In genomic region chr7:94698275-94698674, GRCh38 we compare ENCODE assay signal across 1 cellular context.
TF ChIP-seq lines count a peak whose summit lies in the region.

No MANE protein-coding gene starts in this region.

TF ChIP-seq in HepG2, 621 proteins besides CTCF, POLR2A, EP300 and RAD21 (continued from another document and continues in another):
- TF ChIP-seq, protein P1, sequence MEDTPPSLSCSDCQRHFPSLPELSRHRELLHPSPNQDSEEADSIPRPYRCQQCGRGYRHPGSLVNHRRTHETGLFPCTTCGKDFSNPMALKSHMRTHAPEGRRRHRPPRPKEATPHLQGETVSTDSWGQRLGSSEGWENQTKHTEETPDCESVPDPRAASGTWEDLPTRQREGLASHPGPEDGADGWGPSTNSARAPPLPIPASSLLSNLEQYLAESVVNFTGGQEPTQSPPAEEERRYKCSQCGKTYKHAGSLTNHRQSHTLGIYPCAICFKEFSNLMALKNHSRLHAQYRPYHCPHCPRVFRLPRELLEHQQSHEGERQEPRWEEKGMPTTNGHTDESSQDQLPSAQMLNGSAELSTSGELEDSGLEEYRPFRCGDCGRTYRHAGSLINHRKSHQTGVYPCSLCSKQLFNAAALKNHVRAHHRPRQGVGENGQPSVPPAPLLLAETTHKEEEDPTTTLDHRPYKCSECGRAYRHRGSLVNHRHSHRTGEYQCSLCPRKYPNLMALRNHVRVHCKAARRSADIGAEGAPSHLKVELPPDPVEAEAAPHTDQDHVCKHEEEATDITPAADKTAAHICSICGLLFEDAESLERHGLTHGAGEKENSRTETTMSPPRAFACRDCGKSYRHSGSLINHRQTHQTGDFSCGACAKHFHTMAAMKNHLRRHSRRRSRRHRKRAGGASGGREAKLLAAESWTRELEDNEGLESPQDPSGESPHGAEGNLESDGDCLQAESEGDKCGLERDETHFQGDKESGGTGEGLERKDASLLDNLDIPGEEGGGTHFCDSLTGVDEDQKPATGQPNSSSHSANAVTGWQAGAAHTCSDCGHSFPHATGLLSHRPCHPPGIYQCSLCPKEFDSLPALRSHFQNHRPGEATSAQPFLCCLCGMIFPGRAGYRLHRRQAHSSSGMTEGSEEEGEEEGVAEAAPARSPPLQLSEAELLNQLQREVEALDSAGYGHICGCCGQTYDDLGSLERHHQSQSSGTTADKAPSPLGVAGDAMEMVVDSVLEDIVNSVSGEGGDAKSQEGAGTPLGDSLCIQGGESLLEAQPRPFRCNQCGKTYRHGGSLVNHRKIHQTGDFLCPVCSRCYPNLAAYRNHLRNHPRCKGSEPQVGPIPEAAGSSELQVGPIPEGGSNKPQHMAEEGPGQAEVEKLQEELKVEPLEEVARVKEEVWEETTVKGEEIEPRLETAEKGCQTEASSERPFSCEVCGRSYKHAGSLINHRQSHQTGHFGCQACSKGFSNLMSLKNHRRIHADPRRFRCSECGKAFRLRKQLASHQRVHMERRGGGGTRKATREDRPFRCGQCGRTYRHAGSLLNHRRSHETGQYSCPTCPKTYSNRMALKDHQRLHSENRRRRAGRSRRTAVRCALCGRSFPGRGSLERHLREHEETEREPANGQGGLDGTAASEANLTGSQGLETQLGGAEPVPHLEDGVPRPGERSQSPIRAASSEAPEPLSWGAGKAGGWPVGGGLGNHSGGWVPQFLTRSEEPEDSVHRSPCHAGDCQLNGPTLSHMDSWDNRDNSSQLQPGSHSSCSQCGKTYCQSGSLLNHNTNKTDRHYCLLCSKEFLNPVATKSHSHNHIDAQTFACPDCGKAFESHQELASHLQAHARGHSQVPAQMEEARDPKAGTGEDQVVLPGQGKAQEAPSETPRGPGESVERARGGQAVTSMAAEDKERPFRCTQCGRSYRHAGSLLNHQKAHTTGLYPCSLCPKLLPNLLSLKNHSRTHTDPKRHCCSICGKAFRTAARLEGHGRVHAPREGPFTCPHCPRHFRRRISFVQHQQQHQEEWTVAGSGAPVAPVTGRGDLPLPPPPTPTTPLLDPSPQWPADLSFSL (CRISPR knock-in tag; IDR thresholded peaks at IDR 0.05): no peak
- TF ChIP-seq MED8 (CRISPR knock-in tag; IDR thresholded peaks at IDR 0.05; ENCODE audit: insufficient replicate concordance) (no peak), ELF3 (CRISPR knock-in tag; IDR thresholded peaks at IDR 0.05) (peak; percentile 84), ZNF547 (CRISPR knock-in tag; IDR thresholded peaks at IDR 0.05) (no peak), TSC22D2 (CRISPR knock-in tag; IDR thresholded peaks at IDR 0.05; ENCODE audit: borderline replicate concordance) (no peak), ZNF362 (CRISPR knock-in tag; IDR thresholded peaks at IDR 0.05; ENCODE audit: borderline replicate concordance) (0 out of 2 replicates have a peak, but pooled peaks have one; percentile 17), ZNF205 (CRISPR knock-in tag; IDR thresholded peaks at IDR 0.05) (no peak), NCOA2 (CRISPR knock-in tag; IDR thresholded peaks at IDR 0.05) (peak; percentile 48; the same call in 1 of the 2 replicates), ZNF20 (CRISPR knock-in tag; IDR thresholded peaks at IDR 0.05) (no peak), RNF2 (conservative IDR thresholded peaks at IDR 0.05; ENCODE audit: low read depth) (no peak), SIX1 (CRISPR knock-in tag; IDR thresholded peaks at IDR 0.05; ENCODE audit: borderline replicate concordance) (peak; percentile 47; the same call in 1 of the 2 replicates), THYN1 (CRISPR knock-in tag; IDR thresholded peaks at IDR 0.05; ENCODE audit: borderline replicate concordance, low read depth) (no peak), MED1 (CRISPR knock-in tag; IDR thresholded peaks at IDR 0.05) (peak; percentile 70), ZSCAN31 (CRISPR knock-in tag; IDR thresholded peaks at IDR 0.05; ENCODE audit: low read depth) (no peak), HIVEP1 (CRISPR knock-in tag; IDR thresholded peaks at IDR 0.05) (no peak), NKX3-1 (CRISPR knock-in tag; IDR thresholded peaks at IDR 0.05) (no peak), ZKSCAN8 (CRISPR knock-in tag; IDR thresholded peaks at IDR 0.05; ENCODE audit: borderline replicate concordance) (peak; percentile 86; the same call in 1 of the 2 replicates), LCORL (IDR thresholded peaks at IDR 0.05) (no peak), LCORL (CRISPR knock-in tag; IDR thresholded peaks at IDR 0.05) (0 out of 2 replicates have a peak, but pooled peaks have one; percentile 15), SOX13 (IDR thresholded peaks at IDR 0.05) (no peak), SOX13 (CRISPR knock-in tag; conservative IDR thresholded peaks at IDR 0.05 in 1 of 2, IDR thresholded peaks at IDR 0.05 in 1 of 2) (peak in 1 of 2 experiments; percentile 66; a peak in 1 of 4 replicates), DPF2 (CRISPR knock-in tag; IDR thresholded peaks at IDR 0.05; ENCODE audit: borderline replicate concordance, low read depth) (peak; percentile 25; the same call in 1 of the 2 replicates), HOXA5 (CRISPR knock-in tag; IDR thresholded peaks at IDR 0.05) (no peak), ZFP90 (CRISPR knock-in tag; IDR thresholded peaks at IDR 0.05; ENCODE audit: borderline replicate concordance) (no peak), ZNF792 (CRISPR knock-in tag; IDR thresholded peaks at IDR 0.05) (0 out of 2 replicates have a peak, but pooled peaks have one; percentile 36), SRSF1 (optimal IDR thresholded peaks at IDR 0.05; ENCODE audit: low read depth, low read length) (no peak), AHDC1 (CRISPR knock-in tag; IDR thresholded peaks at IDR 0.05; ENCODE audit: borderline replicate concordance) (peak; percentile 68; the same call in 1 of the 2 replicates), NR2F6 (IDR thresholded peaks at IDR 0.05) (no peak), NR2F6 (CRISPR knock-in tag; IDR thresholded peaks at IDR 0.05) (0 out of 2 replicates have a peak, but pooled peaks have one; percentile 49), SOX5 (CRISPR knock-in tag; IDR thresholded peaks at IDR 0.05; ENCODE audit: borderline replicate concordance) (peak; percentile 71; the same call in 1 of the 2 replicates)
- TF ChIP-seq, protein P2, sequence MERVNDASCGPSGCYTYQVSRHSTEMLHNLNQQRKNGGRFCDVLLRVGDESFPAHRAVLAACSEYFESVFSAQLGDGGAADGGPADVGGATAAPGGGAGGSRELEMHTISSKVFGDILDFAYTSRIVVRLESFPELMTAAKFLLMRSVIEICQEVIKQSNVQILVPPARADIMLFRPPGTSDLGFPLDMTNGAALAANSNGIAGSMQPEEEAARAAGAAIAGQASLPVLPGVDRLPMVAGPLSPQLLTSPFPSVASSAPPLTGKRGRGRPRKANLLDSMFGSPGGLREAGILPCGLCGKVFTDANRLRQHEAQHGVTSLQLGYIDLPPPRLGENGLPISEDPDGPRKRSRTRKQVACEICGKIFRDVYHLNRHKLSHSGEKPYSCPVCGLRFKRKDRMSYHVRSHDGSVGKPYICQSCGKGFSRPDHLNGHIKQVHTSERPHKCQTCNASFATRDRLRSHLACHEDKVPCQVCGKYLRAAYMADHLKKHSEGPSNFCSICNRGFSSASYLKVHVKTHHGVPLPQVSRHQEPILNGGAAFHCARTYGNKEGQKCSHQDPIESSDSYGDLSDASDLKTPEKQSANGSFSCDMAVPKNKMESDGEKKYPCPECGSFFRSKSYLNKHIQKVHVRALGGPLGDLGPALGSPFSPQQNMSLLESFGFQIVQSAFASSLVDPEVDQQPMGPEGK (CRISPR knock-in tag; IDR thresholded peaks at IDR 0.05): no peak
- TF ChIP-seq, protein P3, sequence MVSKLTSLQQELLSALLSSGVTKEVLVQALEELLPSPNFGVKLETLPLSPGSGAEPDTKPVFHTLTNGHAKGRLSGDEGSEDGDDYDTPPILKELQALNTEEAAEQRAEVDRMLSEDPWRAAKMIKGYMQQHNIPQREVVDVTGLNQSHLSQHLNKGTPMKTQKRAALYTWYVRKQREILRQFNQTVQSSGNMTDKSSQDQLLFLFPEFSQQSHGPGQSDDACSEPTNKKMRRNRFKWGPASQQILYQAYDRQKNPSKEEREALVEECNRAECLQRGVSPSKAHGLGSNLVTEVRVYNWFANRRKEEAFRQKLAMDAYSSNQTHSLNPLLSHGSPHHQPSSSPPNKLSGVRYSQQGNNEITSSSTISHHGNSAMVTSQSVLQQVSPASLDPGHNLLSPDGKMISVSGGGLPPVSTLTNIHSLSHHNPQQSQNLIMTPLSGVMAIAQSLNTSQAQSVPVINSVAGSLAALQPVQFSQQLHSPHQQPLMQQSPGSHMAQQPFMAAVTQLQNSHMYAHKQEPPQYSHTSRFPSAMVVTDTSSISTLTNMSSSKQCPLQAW (CRISPR knock-in tag; IDR thresholded peaks at IDR 0.05): no peak
- TF ChIP-seq, protein P4, sequence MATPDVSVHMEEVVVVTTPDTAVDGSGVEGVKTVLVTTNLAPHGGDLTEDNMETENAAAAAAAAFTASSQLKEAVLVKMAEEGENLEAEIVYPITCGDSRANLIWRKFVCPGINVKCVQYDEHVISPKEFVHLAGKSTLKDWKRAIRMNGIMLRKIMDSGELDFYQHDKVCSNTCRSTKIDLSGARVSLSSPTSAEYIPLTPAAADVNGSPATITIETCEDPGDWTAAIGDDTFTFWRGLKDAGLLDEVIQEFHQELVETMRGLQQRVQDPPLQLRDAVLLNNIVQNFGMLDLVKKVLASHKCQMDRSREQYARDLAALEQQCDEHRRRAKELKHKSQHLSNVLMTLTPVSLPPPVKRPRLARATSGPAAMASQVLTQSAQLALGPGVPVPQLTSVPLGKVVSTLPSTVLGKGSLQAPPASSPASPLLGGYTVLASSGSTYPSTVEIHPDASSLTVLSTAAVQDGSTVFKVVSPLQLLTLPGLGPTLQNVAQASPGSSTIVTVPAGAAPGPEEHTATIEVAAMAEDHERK (CRISPR knock-in tag; IDR thresholded peaks at IDR 0.05; ENCODE audit: low read depth): no peak
- TF ChIP-seq, protein P5, sequence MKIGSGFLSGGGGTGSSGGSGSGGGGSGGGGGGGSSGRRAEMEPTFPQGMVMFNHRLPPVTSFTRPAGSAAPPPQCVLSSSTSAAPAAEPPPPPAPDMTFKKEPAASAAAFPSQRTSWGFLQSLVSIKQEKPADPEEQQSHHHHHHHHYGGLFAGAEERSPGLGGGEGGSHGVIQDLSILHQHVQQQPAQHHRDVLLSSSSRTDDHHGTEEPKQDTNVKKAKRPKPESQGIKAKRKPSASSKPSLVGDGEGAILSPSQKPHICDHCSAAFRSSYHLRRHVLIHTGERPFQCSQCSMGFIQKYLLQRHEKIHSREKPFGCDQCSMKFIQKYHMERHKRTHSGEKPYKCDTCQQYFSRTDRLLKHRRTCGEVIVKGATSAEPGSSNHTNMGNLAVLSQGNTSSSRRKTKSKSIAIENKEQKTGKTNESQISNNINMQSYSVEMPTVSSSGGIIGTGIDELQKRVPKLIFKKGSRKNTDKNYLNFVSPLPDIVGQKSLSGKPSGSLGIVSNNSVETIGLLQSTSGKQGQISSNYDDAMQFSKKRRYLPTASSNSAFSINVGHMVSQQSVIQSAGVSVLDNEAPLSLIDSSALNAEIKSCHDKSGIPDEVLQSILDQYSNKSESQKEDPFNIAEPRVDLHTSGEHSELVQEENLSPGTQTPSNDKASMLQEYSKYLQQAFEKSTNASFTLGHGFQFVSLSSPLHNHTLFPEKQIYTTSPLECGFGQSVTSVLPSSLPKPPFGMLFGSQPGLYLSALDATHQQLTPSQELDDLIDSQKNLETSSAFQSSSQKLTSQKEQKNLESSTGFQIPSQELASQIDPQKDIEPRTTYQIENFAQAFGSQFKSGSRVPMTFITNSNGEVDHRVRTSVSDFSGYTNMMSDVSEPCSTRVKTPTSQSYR (CRISPR knock-in tag; IDR thresholded peaks at IDR 0.05; ENCODE audit: borderline replicate concordance): no peak
